Comparison of ENCODE assay signal across 18 cellular contexts in genomic region chr1:184614667-184615066, GRCh38.
DNase-seq lines count a peak whose midpoint lies in the region; ATAC-seq, FAIRE-seq and TF ChIP-seq lines count a peak whose summit lies in the region.
"Had no signal": no experiment of that assay in that cellular context is flagged by ENCODE, and none has a peak within 500 bp of the region (broad histone marks: within the 10 kb centered on the region; RNA-seq: fewer than 3 reads in every experiment).

No MANE protein-coding gene starts in this region.

- no peak for FAIRE-seq in HepG2 (lab: Jason Lieb, UNC)
- FAIRE-seq: GM19239, H54 had no signal

- POLR2A ChIA-PET in HepG2 (lab: Yijun Ruan, JAX) = no interaction called here

- H3K4me1 Mint-ChIP-seq in nephron = peaks cover 36% of the 10 kb centered on the region
- H3K4me1 Mint-ChIP-seq: CD8-positive, alpha-beta memory T cell had no signal

- ATAC-seq in right cardiac atrium (no peak), HepG2 (no peak)
- ATAC-seq: HCT116 had no signal

- H3K27me3 Mint-ChIP-seq in nephron (ENCODE audit: low read depth) = peaks cover 4% of the 10 kb centered on the region
- H3K27me3 Mint-ChIP-seq: CD8-positive, alpha-beta memory T cell had no signal

- H3K4me1 ChIP-seq in left ventricle myocardium inferior (peaks cover 48% of the 10 kb centered on the region), right cardiac atrium (ENCODE audit: control insufficient read depth, insufficient read depth, low read length) (peaks cover 5% of the 10 kb centered on the region), rectal smooth muscle tissue (ENCODE audit: control insufficient read depth, insufficient read depth, low read length) (peaks cover 12% of the 10 kb centered on the region), GM23248 (ENCODE audit: insufficient read depth) (0 out of 2 replicates have a peak, but pooled peaks cover 2% of the 10 kb centered on the region), HepG2 (ENCODE audit: insufficient read depth, low read length) (no peaks in the 10 kb centered on the region), osteoblast (ENCODE audit: insufficient read depth, low read length) (no peaks in the 10 kb centered on the region)
- H3K4me1 ChIP-seq: Caco-2 had no signal

- CTCF ChIA-PET in HepG2 (lab: Yijun Ruan, JAX; ENCODE audit: low intra/inter-chr PET ratio, low total read pairs) = no interaction called here

- no peak for TF ChIP-seq RAD21 in HepG2 (CRISPR knock-in tag; IDR thresholded peaks at IDR 0.05)

- TF ChIP-seq CTCF in left ventricle myocardium inferior (IDR thresholded peaks at IDR 0.05; ENCODE audit: borderline replicate concordance) (no peak), nephron (IDR thresholded peaks at IDR 0.05; ENCODE audit: unreplicated experiment in 3 of 3) (no peak), HepG2 (CRISPR knock-in tag; IDR thresholded peaks at IDR 0.05) (no peak), osteoblast (IDR thresholded peaks at IDR 0.05; ENCODE audit: extremely low read depth, low read depth, low read length) (no peak)

- H3K4me3 ChIP-seq in left ventricle myocardium inferior (no peak overlapping the region), right cardiac atrium (ENCODE audit: low read length) (no peak overlapping the region), rectal smooth muscle tissue (ENCODE audit: low read length) (no peak overlapping the region), GM23248 (no peak overlapping the region), HepG2 (replicated peaks in 1 of 3; ENCODE audit: insufficient read depth in 1 of 3, low read depth in 2 of 3, low read length in 3 of 3) (no peak overlapping the region), osteoblast (ENCODE audit: insufficient read depth, low read length) (no peak overlapping the region)
- H3K4me3 ChIP-seq: BLaER1 had no signal

- H3K4me3 Mint-ChIP-seq in nephron = no peak overlapping the region
- H3K4me3 Mint-ChIP-seq: CD8-positive, alpha-beta memory T cell had no signal

- intact Hi-C loops in left ventricle myocardium inferior (cut with micrococcal nuclease) = no loop called here
- intact Hi-C loops in right cardiac atrium (cut with DNase I) = no loop called here
- intact Hi-C loops in HepG2 (cut with micrococcal nuclease; ENCODE audit: unreplicated experiment) = no loop called here

- TF ChIP-seq EP300 in HepG2 (IDR thresholded peaks at IDR 0.05; ENCODE audit: low read depth in 2 of 2, low read length in 2 of 2) = no peak
- TF ChIP-seq EP300 in HepG2 (CRISPR knock-in tag; IDR thresholded peaks at IDR 0.05; ENCODE audit: borderline replicate concordance) = no peak

- H3K27ac Mint-ChIP-seq in nephron = peak overlapping the region; percentile 2 to 32 (median 23)

- TF ChIP-seq POLR2A in HepG2 (IDR thresholded peaks at IDR 0.05; ENCODE audit: insufficient read depth in 1 of 2, low read depth in 2 of 2, low read length in 2 of 2) = no peak

- WGBS in right cardiac atrium = 95% methylated on average over 7 of the region's 7 CpGs
- WGBS in GM23248 (ENCODE audit: low coverage in 1 of 2, low lambda C conversion rate in 2 of 2, missing lambda C conversion rate in 2 of 2), 2 experiments = 91 to 93% methylated on average over 7 of the region's 7 CpGs
- WGBS in HepG2 (ENCODE audit: low lambda C conversion rate) = 18% methylated on average over 7 of the region's 7 CpGs

- in situ Hi-C loops in GM23248 (cut with MboI) = no loop called here
- in situ Hi-C loops in HepG2 (cut with HindIII; ENCODE audit: extremely low pct_ligation_motif_present, low pct_unique_long_range_greater_than_20kb) = no loop called here

- H3K9me3 ChIP-seq in left ventricle myocardium inferior (replicated peaks) (no peaks in the 10 kb centered on the region), right cardiac atrium (ENCODE audit: control insufficient read depth, low read length) (no peaks in the 10 kb centered on the region), GM23248 (ENCODE audit: low read depth) (no peaks in the 10 kb centered on the region), HepG2 (ENCODE audit: low read length) (no peaks in the 10 kb centered on the region), osteoblast (ENCODE audit: low read depth, low read length) (no peaks in the 10 kb centered on the region)
- H3K9me3 ChIP-seq: BLaER1, Caco-2 had no signal

- H2AFZ ChIP-seq in GM23248 (no peak overlapping the region), HepG2 (ENCODE audit: low read length) (no peak overlapping the region), osteoblast (ENCODE audit: low read length) (no peak overlapping the region)

- no peaks in the 10 kb centered on the region for H3K79me2 ChIP-seq in GM23248 (ENCODE audit: insufficient read depth)
- H3K79me2 ChIP-seq in HepG2 (ENCODE audit: insufficient read depth, low read length) = no peaks in the 10 kb centered on the region
- H3K79me2 ChIP-seq in osteoblast (ENCODE audit: insufficient read depth, low read length) = no peaks in the 10 kb centered on the region

- H3K36me3 ChIP-seq in left ventricle myocardium inferior = peaks cover 3% of the 10 kb centered on the region
- no peaks in the 10 kb centered on the region for H3K36me3 ChIP-seq in rectal smooth muscle tissue (ENCODE audit: control insufficient read depth, insufficient read depth, low read length)
- H3K36me3 ChIP-seq in GM23248 (ENCODE audit: low read depth) = no peaks in the 10 kb centered on the region
- H3K36me3 ChIP-seq in HepG2 (replicated peaks in 1 of 2; ENCODE audit: control insufficient read depth in 1 of 2, insufficient read depth in 2 of 2, low read length in 2 of 2) = no peaks in the 10 kb centered on the region
- H3K36me3 ChIP-seq in osteoblast (ENCODE audit: insufficient read depth, low read length) = no peaks in the 10 kb centered on the region
- H3K36me3 ChIP-seq: BLaER1 had no signal

- H3K36me3 Mint-ChIP-seq in nephron (ENCODE audit: low read depth) = no peaks in the 10 kb centered on the region

- no peaks in the 10 kb centered on the region for H3K9me3 Mint-ChIP-seq in nephron
- H3K9me3 Mint-ChIP-seq: CD8-positive, alpha-beta memory T cell had no signal

- H3K27ac ChIP-seq in left ventricle myocardium inferior (replicated peaks) (peak overlapping the region; percentile 29), right cardiac atrium (ENCODE audit: low read length) (no peak overlapping the region), rectal smooth muscle tissue (ENCODE audit: low read depth, low read length) (peak overlapping the region; percentile 47), GM23248 (no peak overlapping the region), HepG2 (ENCODE audit: extremely low read length, insufficient read depth, low read length) (no peak overlapping the region), osteoblast (ENCODE audit: low read depth, low read length) (no peak overlapping the region)
- H3K27ac ChIP-seq: BLaER1, HL-60 had no signal

- H3F3A ChIP-seq in GM23248 (ENCODE audit: insufficient read depth) = no peaks in the 10 kb centered on the region

- no peaks in the 10 kb centered on the region for H3K9me2 ChIP-seq in GM23248 (ENCODE audit: insufficient read depth)

- DNase-seq in left ventricle myocardium inferior (no peak), right cardiac atrium (no peak), GM23248 (no peak), HepG2 (ENCODE audit: low spot score) (no peak), osteoblast (ENCODE audit: insufficient read length, low spot score, missing footprints) (no peak)
- DNase-seq: 8988T; AML-193; Caco-2; CD8-positive, alpha-beta memory T cell; DND-41; GF-D8 had no signal

- H4K20me1 ChIP-seq in GM23248 (ENCODE audit: insufficient read depth) (no peaks in the 10 kb centered on the region), HepG2 (ENCODE audit: insufficient read depth, low read length) (no peaks in the 10 kb centered on the region), osteoblast (ENCODE audit: insufficient read depth, low read length) (no peaks in the 10 kb centered on the region)
- H4K20me1 ChIP-seq: BLaER1 had no signal

- no peaks in the 10 kb centered on the region for H3K27me3 ChIP-seq in left ventricle myocardium inferior (ENCODE audit: low read depth)
- H3K27me3 ChIP-seq in right cardiac atrium (ENCODE audit: control insufficient read depth, insufficient read depth) = no peaks in the 10 kb centered on the region
- H3K27me3 ChIP-seq in rectal smooth muscle tissue (ENCODE audit: control insufficient read depth, insufficient read depth, low read length) = no peaks in the 10 kb centered on the region
- H3K27me3 ChIP-seq in GM23248 (replicated peaks; ENCODE audit: insufficient read depth) = no peaks in the 10 kb centered on the region
- peaks cover 0 to 1% of the 10 kb centered on the region in 2 experiments; a peak in 1 of 5 replicates for H3K27me3 ChIP-seq in HepG2 (ENCODE audit: control insufficient read depth in 1 of 2, insufficient read depth in 2 of 2, low read length in 2 of 2)
- H3K27me3 ChIP-seq in osteoblast (ENCODE audit: insufficient read depth, low read length) = no peaks in the 10 kb centered on the region
- H3K27me3 ChIP-seq: BLaER1 had no signal

- H3K9ac ChIP-seq in rectal smooth muscle tissue (ENCODE audit: low read length) (no peak overlapping the region), GM23248 (no peak overlapping the region), HepG2 (ENCODE audit: insufficient read depth, low read depth, low read length) (no peak overlapping the region)
- H3K9ac ChIP-seq: BLaER1 had no signal

- BruUV-seq in HepG2 (replicated peaks; lab: Mats Ljungman, UMichigan) = no TSS peak

- H3K4me2 ChIP-seq in GM23248 (ENCODE audit: unreplicated experiment) = no peak overlapping the region
- H3K4me2 ChIP-seq in HepG2 (ENCODE audit: low read depth, low read length) = no peak overlapping the region
- H3K4me2 ChIP-seq in osteoblast (ENCODE audit: insufficient read depth, low read length) = no peak overlapping the region
- H3K4me2 ChIP-seq: BLaER1 had no signal

TF ChIP-seq in HepG2, 621 proteins besides CTCF, POLR2A, EP300 and RAD21 (continues in another document):
- no peak for TF ChIP-seq MEF2D (CRISPR knock-in tag; IDR thresholded peaks at IDR 0.05)

Comparison
In these comparisons a context has a peak if more than half of its experiments do, and no peak if none do; other contexts are left out.
1. H3K27ac ChIP-seq: peak in left ventricle myocardium inferior (single experiment) and rectal smooth muscle tissue (single experiment); none in right cardiac atrium (single experiment), GM23248 (single experiment), HepG2 (single experiment) and osteoblast (single experiment).